19 cellular contexts compared by ENCODE assay signal in the genomic region with DNA sequence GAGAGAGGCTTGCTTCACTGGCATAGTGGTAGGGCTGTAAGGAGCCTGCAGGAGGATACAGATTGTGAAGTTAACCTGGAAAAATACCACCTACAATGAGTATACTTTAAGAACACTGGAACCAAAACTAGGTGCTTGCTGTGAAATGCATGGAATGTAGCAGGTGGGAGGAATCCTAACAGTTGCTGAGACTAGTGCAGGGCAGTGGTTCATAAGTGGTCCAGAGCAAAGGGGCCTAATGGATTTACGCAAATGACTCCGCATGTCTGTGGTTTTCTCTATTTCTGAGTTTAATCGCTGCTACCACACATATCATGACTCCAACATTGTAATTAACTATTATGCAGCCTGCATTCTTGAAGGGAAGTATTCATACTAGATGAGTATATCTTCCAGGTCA.
"Had no signal": no experiment of that assay in that cellular context is flagged by ENCODE, and none has a peak within 500 bp of the region (broad histone marks: within the 10 kb centered on the region; RNA-seq: fewer than 3 reads in every experiment).

No MANE protein-coding gene starts in this region.

- H3K4me3 Mint-ChIP-seq: dendritic cell treated with granulocyte-macrophage colony-stimulating factor and Interleukin-4, amounts not matched to agents 40 ng/mL and 50 ng/mL, for 4 days; effector memory CD8-positive, alpha-beta T cell; naive thymus-derived CD4-positive, alpha-beta T cell; nephron progenitor cell; stimulated activated naive B cell treated with anti-CD40 and anti-IgM and Interleukin-4, amounts not matched to agents 10 μg/mL and 1 μg/mL and 100 μg/mL, for 72 hours; stimulated activated naive CD8-positive, alpha-beta T cell treated with anti-CD3 and anti-CD28 coated beads, Interleukin-15, amount 100 ng/mL, for 72 hours had no signal

- H3K9ac ChIP-seq: parathyroid adenoma had no signal

- H3K36me3 ChIP-seq: heart right ventricle, right lobe of liver, tibial nerve had no signal

- H3K79me2 ChIP-seq: parathyroid adenoma had no signal

- H3K27ac Mint-ChIP-seq: dendritic cell treated with granulocyte-macrophage colony-stimulating factor and Interleukin-4, amounts not matched to agents 40 ng/mL and 50 ng/mL, for 4 days; effector memory CD8-positive, alpha-beta T cell; naive thymus-derived CD4-positive, alpha-beta T cell; nephron progenitor cell; stimulated activated naive B cell treated with anti-CD40 and anti-IgM and Interleukin-4, amounts not matched to agents 10 μg/mL and 1 μg/mL and 100 μg/mL, for 72 hours; stimulated activated naive CD8-positive, alpha-beta T cell treated with anti-CD3 and anti-CD28 coated beads, Interleukin-15, amount 100 ng/mL, for 72 hours had no signal

- H3K27me3 ChIP-seq: foreskin keratinocyte, heart right ventricle, right lobe of liver, testis, tibial nerve had no signal

- H3K4me1 Mint-ChIP-seq: naive thymus-derived CD4-positive, alpha-beta T cell; nephron progenitor cell; stimulated activated naive B cell treated with anti-CD40 and anti-IgM and Interleukin-4, amounts not matched to agents 10 μg/mL and 1 μg/mL and 100 μg/mL, for 72 hours; stimulated activated naive CD8-positive, alpha-beta T cell treated with anti-CD3 and anti-CD28 coated beads, Interleukin-15, amount 100 ng/mL, for 72 hours had no signal

- H3K9me3 Mint-ChIP-seq: nephron progenitor cell; stimulated activated naive CD8-positive, alpha-beta T cell treated with anti-CD3 and anti-CD28 coated beads, Interleukin-15, amount 100 ng/mL, for 72 hours had no signal

- DNase-seq: cerebellar nuclear complex; effector memory CD8-positive, alpha-beta T cell; foreskin keratinocyte; heart right ventricle; kidney glomerular epithelial cell; naive thymus-derived CD4-positive, alpha-beta T cell; nephron progenitor cell; psoas muscle; retina; right lobe of liver; stimulated activated CD4-positive, alpha-beta T cell treated with anti-CD3 and anti-CD28 coated beads, Interleukin-2, amount 100 ng/mL, for 24 hours; stimulated activated CD4-positive, alpha-beta T cell treated with anti-CD3 and anti-CD28 coated beads, Interleukin-4, amount 100 ng/mL, for 4 hours; stimulated activated naive B cell treated with anti-CD40 and anti-IgM and Interleukin-4, amounts not matched to agents 10 μg/mL and 1 μg/mL and 100 μg/mL, for 72 hours; stimulated activated naive CD8-positive, alpha-beta T cell treated with anti-CD3 and anti-CD28 coated beads, Interleukin-15, amount 100 ng/mL, for 72 hours; testis had no signal

- H3K36me3 Mint-ChIP-seq: naive thymus-derived CD4-positive, alpha-beta T cell; stimulated activated naive B cell treated with anti-CD40 and anti-IgM and Interleukin-4, amounts not matched to agents 10 μg/mL and 1 μg/mL and 100 μg/mL, for 72 hours had no signal

- H3K27ac ChIP-seq: foreskin keratinocyte, parathyroid adenoma, psoas muscle, right lobe of liver, testis, tibial nerve had no signal

- H3K4me3 ChIP-seq: heart right ventricle, psoas muscle, right lobe of liver, testis, tibial nerve had no signal

- ATAC-seq: effector memory CD8-positive, alpha-beta T cell; foreskin keratinocyte; heart right ventricle; left lobe of liver; naive thymus-derived CD4-positive, alpha-beta T cell; psoas muscle; right lobe of liver; stimulated activated naive B cell treated with anti-CD40 and anti-IgM and Interleukin-4, amounts not matched to agents 10 μg/mL and 1 μg/mL and 100 μg/mL, for 72 hours; stimulated activated naive CD8-positive, alpha-beta T cell treated with anti-CD3 and anti-CD28 coated beads, Interleukin-15, amount 100 ng/mL, for 72 hours had no signal

- H3K27me3 Mint-ChIP-seq: dendritic cell treated with granulocyte-macrophage colony-stimulating factor and Interleukin-4, amounts not matched to agents 40 ng/mL and 50 ng/mL, for 4 days; effector memory CD8-positive, alpha-beta T cell; naive thymus-derived CD4-positive, alpha-beta T cell; stimulated activated naive B cell treated with anti-CD40 and anti-IgM and Interleukin-4, amounts not matched to agents 10 μg/mL and 1 μg/mL and 100 μg/mL, for 72 hours; stimulated activated naive CD8-positive, alpha-beta T cell treated with anti-CD3 and anti-CD28 coated beads, Interleukin-15, amount 100 ng/mL, for 72 hours had no signal

- H3K4me1 ChIP-seq: foreskin keratinocyte, parathyroid adenoma, psoas muscle, testis, tibial nerve had no signal

- H3K9me3 ChIP-seq: psoas muscle, right lobe of liver, testis, tibial nerve had no signal
